Comparison of ENCODE assay signal across 18 cellular contexts in the genomic region with DNA sequence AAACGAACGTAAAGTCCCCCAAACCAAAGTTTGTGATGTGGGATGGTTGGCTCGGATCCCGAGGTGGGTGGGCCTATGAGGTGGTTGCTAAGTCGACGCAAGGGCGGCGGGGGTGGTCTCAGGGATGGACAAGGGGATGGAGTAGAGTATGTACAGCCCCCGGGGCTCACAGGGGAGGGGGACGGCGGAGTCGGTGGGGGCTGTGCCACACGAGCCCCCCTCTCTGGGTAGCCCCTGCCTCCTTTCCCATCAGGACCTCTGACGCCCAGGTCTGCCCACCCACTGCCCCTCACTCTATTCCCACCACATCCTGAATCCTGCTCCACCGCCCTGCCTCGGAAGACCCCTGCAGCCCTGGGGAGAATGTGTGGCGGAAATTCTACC. TPM values are rescaled to one million over a fixed set of nuclear protein-coding genes. Genes with fewer than 3 reads are reported as not detected.
"Had no signal": no experiment of that assay in that cellular context is flagged by ENCODE, and none has a peak within 500 bp of the region (broad histone marks: within the 10 kb centered on the region; RNA-seq: fewer than 3 reads in every experiment).

No MANE protein-coding gene starts in this region.

- H3K27me3 ChIP-seq: ascending aorta, cardiac muscle cell, testis had no signal

- H3K4me1 Mint-ChIP-seq: activated CD4-positive, alpha-beta T cell treated with anti-CD3 and anti-CD28 coated beads, Interleukin-2, amount 10 ng/mL, durations not matched to agents 24 days and 14 days; activated naive CD8-positive, alpha-beta T cell treated with anti-CD3 and anti-CD28 coated beads, Interleukin-2, amount 50 U/mL, for 24 hours; T-helper 17 cell had no signal

- H3K27me3 Mint-ChIP-seq: activated CD4-positive, alpha-beta T cell treated with anti-CD3 and anti-CD28 coated beads, Interleukin-2, amount 10 ng/mL, durations not matched to agents 24 days and 14 days; activated naive CD8-positive, alpha-beta T cell treated with anti-CD3 and anti-CD28 coated beads, Interleukin-2, amount 50 U/mL, for 24 hours; effector memory CD8-positive, alpha-beta T cell; naive thymus-derived CD8-positive, alpha-beta T cell; stimulated activated naive CD8-positive, alpha-beta T cell treated with anti-CD3 and anti-CD28 coated beads, Interleukin-15, Interleukin-2, amounts not matched to agents 100 ng/mL and 50 ng/mL, for 24 hours; T-helper 17 cell had no signal

- DNase-seq: activated CD4-positive, alpha-beta T cell treated with anti-CD3 and anti-CD28 coated beads, Interleukin-2, amount 10 ng/mL, durations not matched to agents 24 days and 14 days; activated naive CD4-positive, alpha-beta T cell; activated naive CD8-positive, alpha-beta T cell treated with anti-CD3 and anti-CD28 coated beads, Interleukin-2, amount 50 U/mL, for 24 hours; cortex of kidney; effector memory CD8-positive, alpha-beta T cell; erythroblast; mucosa of descending colon; psoas muscle; stimulated activated CD4-positive, alpha-beta T cell treated with anti-CD3 and anti-CD28 coated beads, Interleukin-4, amount 100 ng/mL, for 1 hour; T-helper 17 cell; testis had no signal

- H3K4me3 Mint-ChIP-seq: activated CD4-positive, alpha-beta T cell treated with anti-CD3 and anti-CD28 coated beads, Interleukin-2, amount 10 ng/mL, durations not matched to agents 24 days and 14 days; activated naive CD8-positive, alpha-beta T cell treated with anti-CD3 and anti-CD28 coated beads, Interleukin-2, amount 50 U/mL, for 24 hours; activated T-helper 1 cell treated with anti-CD3 and anti-CD28 coated beads, Interleukin-12 subunit alpha, Interleukin-12 subunit beta, Interleukin-2, Interleukin-4 antibody, amounts not matched to agents 30 ng/mL and 10 ng/mL and 1 ng/mL, durations not matched to agents 14 hours and 24 hours and 36 hours; effector memory CD8-positive, alpha-beta T cell; naive thymus-derived CD8-positive, alpha-beta T cell; stimulated activated naive CD8-positive, alpha-beta T cell treated with anti-CD3 and anti-CD28 coated beads, Interleukin-15, Interleukin-2, amounts not matched to agents 100 ng/mL and 50 ng/mL, for 24 hours; T-helper 17 cell; WTC11 had no signal

- H3K4me1 ChIP-seq: ascending aorta, psoas muscle had no signal

- H3K9me3 ChIP-seq: ascending aorta, mucosa of descending colon, psoas muscle, testis had no signal

- H3K4me3 ChIP-seq: ascending aorta, cardiac muscle cell, lung, mucosa of descending colon, psoas muscle, testis had no signal

- H3K27ac Mint-ChIP-seq: activated CD4-positive, alpha-beta T cell treated with anti-CD3 and anti-CD28 coated beads, Interleukin-2, amount 10 ng/mL, durations not matched to agents 24 days and 14 days; activated naive CD8-positive, alpha-beta T cell treated with anti-CD3 and anti-CD28 coated beads, Interleukin-2, amount 50 U/mL, for 24 hours; activated T-helper 1 cell treated with anti-CD3 and anti-CD28 coated beads, Interleukin-12 subunit alpha, Interleukin-12 subunit beta, Interleukin-2, Interleukin-4 antibody, amounts not matched to agents 30 ng/mL and 10 ng/mL and 1 ng/mL, durations not matched to agents 14 hours and 24 hours and 36 hours; effector memory CD8-positive, alpha-beta T cell; stimulated activated naive CD8-positive, alpha-beta T cell treated with anti-CD3 and anti-CD28 coated beads, Interleukin-15, Interleukin-2, amounts not matched to agents 100 ng/mL and 50 ng/mL, for 24 hours; T-helper 17 cell; WTC11 had no signal

- H3K27ac ChIP-seq: cardiac muscle cell, psoas muscle, testis had no signal

- H3K9me3 Mint-ChIP-seq: activated CD4-positive, alpha-beta T cell treated with anti-CD3 and anti-CD28 coated beads, Interleukin-2, amount 10 ng/mL, durations not matched to agents 24 days and 14 days; activated naive CD8-positive, alpha-beta T cell treated with anti-CD3 and anti-CD28 coated beads, Interleukin-2, amount 50 U/mL, for 24 hours; activated T-helper 1 cell treated with anti-CD3 and anti-CD28 coated beads, Interleukin-12 subunit alpha, Interleukin-12 subunit beta, Interleukin-2, Interleukin-4 antibody, amounts not matched to agents 30 ng/mL and 10 ng/mL and 1 ng/mL, durations not matched to agents 14 hours and 24 hours and 36 hours; effector memory CD8-positive, alpha-beta T cell; naive thymus-derived CD8-positive, alpha-beta T cell; stimulated activated naive CD8-positive, alpha-beta T cell treated with anti-CD3 and anti-CD28 coated beads, Interleukin-15, Interleukin-2, amounts not matched to agents 100 ng/mL and 50 ng/mL, for 24 hours had no signal

RNA-seq across cellular contexts. Expression of a gene that starts 15.2 kb away (rescaled TPM):
- total RNA-seq: activated T-helper 1 cell treated with anti-CD3 and anti-CD28 coated beads, Interleukin-12 subunit alpha, Interleukin-12 subunit beta, Interleukin-2, Interleukin-4 antibody, amounts not matched to agents 30 ng/mL and 10 ng/mL and 1 ng/mL, durations not matched to agents 14 hours and 24 hours and 36 hours; cardiac muscle cell had no signal
